Comparison of ENCODE assay signal across 14 cellular contexts in genomic region chr11:1759151-1759850, GRCh38. TPM values are rescaled to one million over a fixed set of nuclear protein-coding genes. Genes with fewer than 3 reads are reported as not detected.
DNase-seq lines count a peak whose midpoint lies in the region; ATAC-seq and TF ChIP-seq lines count a peak whose summit lies in the region.
"Had no signal": no experiment of that assay in that cellular context is flagged by ENCODE, and none has a peak within 500 bp of the region (broad histone marks: within the 10 kb centered on the region; RNA-seq: fewer than 3 reads in every experiment).

No MANE protein-coding gene starts in this region.

- no peaks in the 10 kb centered on the region for H3K27me3 ChIP-seq in CD8-positive, alpha-beta memory T cell (ENCODE audit: insufficient read depth, low read length, poor library complexity, severe bottlenecking)
- H3K27me3 ChIP-seq in right atrium auricular region (no peaks in the 10 kb centered on the region), gastrocnemius medialis (no peaks in the 10 kb centered on the region)
- H3K27me3 ChIP-seq: brain microvascular endothelial cell, MG63 had no signal

- no peak for TF ChIP-seq CTCF in right atrium auricular region (IDR thresholded peaks at IDR 0.05)
- no peak for TF ChIP-seq CTCF in gastrocnemius medialis (IDR thresholded peaks at IDR 0.05 in 4 of 5, conservative IDR thresholded peaks at IDR 0.05 in 1 of 5)

- H3K9me3 ChIP-seq in CD8-positive, alpha-beta memory T cell (ENCODE audit: low read length) = no peaks in the 10 kb centered on the region
- H3K9me3 ChIP-seq in right atrium auricular region = no peaks in the 10 kb centered on the region
- H3K9me3 ChIP-seq in gastrocnemius medialis = no peaks in the 10 kb centered on the region
- H3K9me3 ChIP-seq: MG63 had no signal

- intact Hi-C loops in gastrocnemius medialis (cut with DNase I; ENCODE audit: low total_unique reads) = no loop called here

- no peaks in the 10 kb centered on the region for H3K36me3 ChIP-seq in CD8-positive, alpha-beta memory T cell (ENCODE audit: insufficient read depth, low read length)
- H3K36me3 ChIP-seq in right atrium auricular region = peaks cover 58% of the 10 kb centered on the region
- peaks cover 0 to 51% of the 10 kb centered on the region in 2 donors for H3K36me3 ChIP-seq in gastrocnemius medialis

- H3K9me3 Mint-ChIP-seq in CD8-positive, alpha-beta memory T cell = no peaks in the 10 kb centered on the region
- no peaks in the 10 kb centered on the region for H3K9me3 Mint-ChIP-seq in activated CD8-positive, alpha-beta T cell treated with anti-CD3 and anti-CD28 coated beads, Interleukin-2, amount 10 ng/mL, durations not matched to agents 7 days and 5 days (ENCODE audit: insufficient read depth)
- H3K9me3 Mint-ChIP-seq: naive B cell had no signal

- CTCF ChIA-PET in CD8-positive, alpha-beta memory T cell (lab: Charles Lee) = interaction anchor here (2.3 kb wide), 1 partner anchor 65 kb away, joined by 10 read pairs; no protein-coding TSS in a partner anchor
- CTCF ChIA-PET in activated CD8-positive, alpha-beta T cell treated with anti-CD3 and anti-CD28 coated beads, Interleukin-2, amount 10 ng/mL, durations not matched to agents 7 days and 5 days (lab: Charles Lee) = interaction anchor here (3.6 kb wide), 1 partner anchor 65 kb away, joined by 30 read pairs; no protein-coding TSS in a partner anchor

- H3K4me3 Mint-ChIP-seq in CD8-positive, alpha-beta memory T cell = peak overlapping the region in 6 of 7 donors; percentile 69 to 90 (median 79)
- peak overlapping the region; percentile 78 for H3K4me3 Mint-ChIP-seq in activated CD8-positive, alpha-beta T cell treated with anti-CD3 and anti-CD28 coated beads, Interleukin-2, amount 10 ng/mL, durations not matched to agents 7 days and 5 days

- H3K27me3 Mint-ChIP-seq in CD8-positive, alpha-beta memory T cell = no peaks in the 10 kb centered on the region
- H3K27me3 Mint-ChIP-seq in activated CD8-positive, alpha-beta T cell treated with anti-CD3 and anti-CD28 coated beads, Interleukin-2, amount 10 ng/mL, durations not matched to agents 7 days and 5 days (ENCODE audit: low read depth) = no peaks in the 10 kb centered on the region
- H3K27me3 Mint-ChIP-seq: naive B cell had no signal

- H3K27ac ChIP-seq in CD8-positive, alpha-beta memory T cell (ENCODE audit: low read depth, low read length) = peak overlapping the region; percentile 54
- H3K27ac ChIP-seq in right atrium auricular region (peak overlapping the region; percentile 98 to 99), gastrocnemius medialis (peak overlapping the region; percentile 98 to 100 (median 100))
- H3K27ac ChIP-seq: brain microvascular endothelial cell, C4-2B had no signal

- POLR2A ChIA-PET in CD8-positive, alpha-beta memory T cell (lab: Charles Lee) = no interaction called here
- POLR2A ChIA-PET in activated CD8-positive, alpha-beta T cell treated with anti-CD3 and anti-CD28 coated beads, Interleukin-2, amount 10 ng/mL, durations not matched to agents 7 days and 5 days (lab: Charles Lee) = interaction anchor here (1.7 to 1.8 kb wide), 2 partner anchors 11 to 14 kb away, joined by 4 to 8 read pairs; no protein-coding TSS in a partner anchor

- in situ Hi-C loops in gastrocnemius medialis (cut with MboI; ENCODE audit: low sequenced_read_pairs in 4 of 4) = no loop called here

- peak overlapping the region in 6 of 8 donors; percentile 78 to 92 (median 87) for H3K27ac Mint-ChIP-seq in CD8-positive, alpha-beta memory T cell
- H3K27ac Mint-ChIP-seq in activated CD8-positive, alpha-beta T cell treated with anti-CD3 and anti-CD28 coated beads, Interleukin-2, amount 10 ng/mL, durations not matched to agents 7 days and 5 days = peak overlapping the region; percentile 96

- TF ChIP-seq POLR2A in gastrocnemius medialis (IDR thresholded peaks at IDR 0.05) = no peak

- H3K4me3 ChIP-seq in CD8-positive, alpha-beta memory T cell (ENCODE audit: low read length) = no peak overlapping the region
- H3K4me3 ChIP-seq in right atrium auricular region (peak overlapping the region in 1 of 2 donors; percentile 12), gastrocnemius medialis (peak overlapping the region in 1 of 4 donors; percentile 20)
- H3K4me3 ChIP-seq: MG63 had no signal

- H3K36me3 Mint-ChIP-seq in CD8-positive, alpha-beta memory T cell = peaks cover 0 to 47% (median 5%) of the 10 kb centered on the region in 3 donors
- peaks cover 59% of the 10 kb centered on the region for H3K36me3 Mint-ChIP-seq in activated CD8-positive, alpha-beta T cell treated with anti-CD3 and anti-CD28 coated beads, Interleukin-2, amount 10 ng/mL, durations not matched to agents 7 days and 5 days (ENCODE audit: low read depth)

- peaks cover 56 to 85% (median 68%) of the 10 kb centered on the region in 3 donors for H3K4me1 Mint-ChIP-seq in CD8-positive, alpha-beta memory T cell
- H3K4me1 Mint-ChIP-seq in activated CD8-positive, alpha-beta T cell treated with anti-CD3 and anti-CD28 coated beads, Interleukin-2, amount 10 ng/mL, durations not matched to agents 7 days and 5 days (ENCODE audit: low read depth) = peaks cover 80% of the 10 kb centered on the region

- H3K4me1 ChIP-seq in CD8-positive, alpha-beta memory T cell (ENCODE audit: insufficient read depth, low read length) = peaks cover 89% of the 10 kb centered on the region
- peaks cover 6 to 89% of the 10 kb centered on the region in 2 donors for H3K4me1 ChIP-seq in right atrium auricular region
- peaks cover 65 to 75% of the 10 kb centered on the region in 2 donors for H3K4me1 ChIP-seq in gastrocnemius medialis

- ATAC-seq in activated CD8-positive, alpha-beta T cell treated with anti-CD3 and anti-CD28 coated beads, Interleukin-2, amount 10 ng/mL, durations not matched to agents 7 days and 5 days = no peak
- no peak for ATAC-seq in gastrocnemius medialis
- no peak for ATAC-seq in GM21528 (IDR thresholded peaks at IDR 0.05; ENCODE audit: low FRiP score, unreplicated experiment)
- ATAC-seq in GM18502 (IDR thresholded peaks at IDR 0.05; ENCODE audit: poor library complexity, unreplicated experiment) = no peak
- ATAC-seq: PC-3 had no signal

- no peak for DNase-seq in CD8-positive, alpha-beta memory T cell
- no peak for DNase-seq in activated CD8-positive, alpha-beta T cell treated with anti-CD3 and anti-CD28 coated beads, Interleukin-2, amount 10 ng/mL, durations not matched to agents 7 days and 5 days
- DNase-seq in right atrium auricular region (ENCODE audit: low spot score) = no peak
- no peak for DNase-seq in gastrocnemius medialis
- DNase-seq in cortex of kidney (lab: John Stamatoyannopoulos, UW) = no peak
- no peak for DNase-seq in NCI-H1694 treated with DMSO at 0.1 percent for 48 hours (lab: John Stamatoyannopoulos, UW)
- DNase-seq: activated CD8-positive, alpha-beta memory T cell treated with anti-CD3 and anti-CD28 coated beads, Interleukin-2, amount 50 U/mL, for 48 hours; brain microvascular endothelial cell; MG63; naive B cell; PC-3 had no signal

RNA-seq across cellular contexts. Expression of gene CTSD, which starts 4.4 kb away (rescaled TPM):
- 100 to 1,000 TPM; 110 to 116 TPM for total RNA-seq in CD8-positive, alpha-beta memory T cell
- 206 TPM for polyA plus RNA-seq in CD8-positive, alpha-beta memory T cell
- total RNA-seq in activated CD8-positive, alpha-beta T cell treated with anti-CD3 and anti-CD28 coated beads, Interleukin-2, amount 10 ng/mL, durations not matched to agents 7 days and 5 days = 100 to 1,000 TPM; 153 to 172 TPM
- total RNA-seq in right atrium auricular region (1,000 to 10,000 TPM in 1 of 2 donors, 100 to 1,000 TPM in 1; 782 to 1,042 TPM), gastrocnemius medialis (100 to 1,000 TPM; 490 to 981 (median 845) TPM)

RNA-seq across cellular contexts. Expression of gene IFITM10, which starts 8.9 kb away (rescaled TPM):
- total RNA-seq in CD8-positive, alpha-beta memory T cell = under 1 TPM; 0.39 to 0.95 TPM
- 0.10 TPM for polyA plus RNA-seq in CD8-positive, alpha-beta memory T cell
- 1 to 10 TPM in 1 of 2 experiments, under 1 TPM in 1; 0.63 to 1.0 TPM for total RNA-seq in activated CD8-positive, alpha-beta T cell treated with anti-CD3 and anti-CD28 coated beads, Interleukin-2, amount 10 ng/mL, durations not matched to agents 7 days and 5 days
- total RNA-seq in right atrium auricular region (under 1 TPM; 0.37 to 0.47 TPM), gastrocnemius medialis (1 to 10 TPM; 1.1 to 7.2 (median 4.9) TPM)
